Comparison of ENCODE assay signal across 22 cellular contexts in the genomic region with DNA sequence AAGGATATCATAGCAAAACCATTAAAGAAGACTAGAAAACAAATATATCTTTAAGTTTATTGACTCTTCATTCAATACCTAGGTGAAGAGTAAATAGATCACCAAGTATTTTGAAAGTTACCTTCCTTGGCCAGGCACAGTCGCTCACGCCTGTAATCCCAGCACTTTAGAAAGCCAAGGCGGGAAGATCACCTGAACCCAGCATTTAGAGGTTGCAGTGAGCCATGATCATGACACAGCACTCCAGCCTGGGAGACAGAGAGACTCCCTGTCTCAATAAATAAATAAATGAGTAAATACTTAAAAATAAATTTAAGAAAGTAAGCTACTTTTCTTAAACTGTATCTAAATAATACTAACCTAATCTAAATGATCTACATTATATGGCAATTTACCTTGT. TPM values are rescaled to one million over a fixed set of nuclear protein-coding genes. Genes with fewer than 3 reads are reported as not detected.
A peak's percentile ranks its signal among the peaks of the same experiment; 100 is the strongest.
DNase-seq lines count a peak whose midpoint lies in the region; ATAC-seq and TF ChIP-seq lines count a peak whose summit lies in the region.
"Had no signal": no experiment of that assay in that cellular context is flagged by ENCODE, and none has a peak within 500 bp of the region (broad histone marks: within the 10 kb centered on the region; RNA-seq: fewer than 3 reads in every experiment).

No MANE protein-coding gene starts in this region.

- H4K5ac ChIP-seq in mesendoderm (ENCODE audit: low read length) = no peak overlapping the region

- no peak overlapping the region for H3K18ac ChIP-seq in mesendoderm (ENCODE audit: low read length)

- peaks cover 2% of the 10 kb centered on the region for H3K79me1 ChIP-seq in mesendoderm (ENCODE audit: low read length)

- H3K4me3 ChIP-seq in left ventricle myocardium inferior (no peak overlapping the region), mesendoderm (ENCODE audit: low read length) (no peak overlapping the region), upper lobe of left lung (no peak overlapping the region)
- H3K4me3 ChIP-seq: esophagus muscularis mucosa, ovary had no signal

- H4K8ac ChIP-seq in mesendoderm (ENCODE audit: low read depth, low read length) = no peak overlapping the region

- ATAC-seq in upper lobe of left lung (ENCODE audit: low FRiP score in 2 of 2) (no peak), GM21390 (IDR thresholded peaks at IDR 0.05; ENCODE audit: unreplicated experiment) (no peak), GM18907 (IDR thresholded peaks at IDR 0.05; ENCODE audit: unreplicated experiment) (no peak)

- H2BK5ac ChIP-seq in mesendoderm (ENCODE audit: low read length) = no peak overlapping the region

- peaks cover 5% of the 10 kb centered on the region for H3K36me3 ChIP-seq in left ventricle myocardium inferior
- H3K36me3 ChIP-seq in mesendoderm (ENCODE audit: control insufficient read depth, insufficient read depth, low read length) = no peaks in the 10 kb centered on the region
- H3K36me3 ChIP-seq in upper lobe of left lung = peaks cover 0 to 3% (median 0%) of the 10 kb centered on the region in 4 donors
- H3K36me3 ChIP-seq: ovary had no signal

- no peaks in the 10 kb centered on the region for H3K27me3 ChIP-seq in left ventricle myocardium inferior (ENCODE audit: low read depth)
- no peaks in the 10 kb centered on the region for H3K27me3 ChIP-seq in mesendoderm (ENCODE audit: insufficient read depth, low read length, poor library complexity)
- no peaks in the 10 kb centered on the region for H3K27me3 ChIP-seq in upper lobe of left lung
- H3K27me3 ChIP-seq: esophagus muscularis mucosa, ovary had no signal

- DNase-seq in left ventricle myocardium inferior (no peak), cardiac septum (ENCODE audit: low spot score) (no peak), mesendoderm (peak; percentile 13), upper lobe of left lung (no peak)
- no peak for DNase-seq in activated naive CD4-positive, alpha-beta T cell treated with Interleukin-2 at 50 U/mL for 16 hours
- DNase-seq: ACHN; activated naive CD4-positive, alpha-beta T cell; CD8-positive, alpha-beta memory T cell; DND-41; effector CD4-positive, alpha-beta T cell; immature natural killer cell; KG1; naive B cell; NCI-H1048; NCI-H2081; NCI-H510A treated with DMSO at 0.1 percent for 48 hours; ovary; RPMI8226 had no signal

- H3K4ac ChIP-seq in mesendoderm (ENCODE audit: low read depth, low read length) = no peak overlapping the region

- H3K56ac ChIP-seq in mesendoderm (ENCODE audit: low read length) = no peak overlapping the region

- no peaks in the 10 kb centered on the region for H3K9me3 ChIP-seq in left ventricle myocardium inferior (replicated peaks)
- H3K9me3 ChIP-seq in upper lobe of left lung = no peaks in the 10 kb centered on the region
- H3K9me3 ChIP-seq: esophagus muscularis mucosa, ovary had no signal

- H3K4me1 ChIP-seq in left ventricle myocardium inferior (peaks cover 90% of the 10 kb centered on the region), mesendoderm (ENCODE audit: control insufficient read depth, low read depth, low read length) (no peaks in the 10 kb centered on the region), upper lobe of left lung (peaks cover 43 to 79% (median 61%) of the 10 kb centered on the region in 4 donors)

- H3K23ac ChIP-seq in mesendoderm (ENCODE audit: low read length) = no peak overlapping the region

- H3K27ac ChIP-seq in left ventricle myocardium inferior (replicated peaks) (peak overlapping the region; percentile 98), VCaP (peak overlapping the region; percentile 10; the same call in 1 of the 2 replicates), mesendoderm (ENCODE audit: low read depth, low read length) (no peak overlapping the region), upper lobe of left lung (peak overlapping the region in 3 of 4 donors; percentile 54 to 69 (median 59))

- WGBS in mesendoderm (ENCODE audit: extremely low coverage, insufficient coverage, low lambda C conversion rate) = no CpG with 5 or more reads among the region's 3 CpGs
- 83 to 87% methylated on average over 3 of the region's 3 CpGs for WGBS in upper lobe of left lung, 2 donors

- H3K4me2 ChIP-seq in mesendoderm (ENCODE audit: low read length) = no peak overlapping the region

- H2AK5ac ChIP-seq in mesendoderm (ENCODE audit: low read length) = no peak overlapping the region

- no peak overlapping the region for H3K9ac ChIP-seq in mesendoderm (ENCODE audit: low read length)

- no peak for TF ChIP-seq EP300 in upper lobe of left lung (IDR thresholded peaks at IDR 0.05)

- H3K79me2 ChIP-seq in mesendoderm (ENCODE audit: control insufficient read depth, insufficient read depth, low read length) = no peaks in the 10 kb centered on the region

- intact Hi-C loops in left ventricle myocardium inferior (cut with micrococcal nuclease) = no loop called here
- intact Hi-C loops in cardiac septum (cut with DNase I) = no loop called here

- TF ChIP-seq POLR2A in upper lobe of left lung (IDR thresholded peaks at IDR 0.05) = no peak

- TF ChIP-seq CTCF in left ventricle myocardium inferior (IDR thresholded peaks at IDR 0.05; ENCODE audit: borderline replicate concordance) (no peak), VCaP (conservative IDR thresholded peaks at IDR 0.05) (no peak), upper lobe of left lung (IDR thresholded peaks at IDR 0.05) (no peak)

- H2BK120ac ChIP-seq in mesendoderm (ENCODE audit: low read depth, low read length) = no peak overlapping the region

- no peak overlapping the region for H2BK15ac ChIP-seq in mesendoderm (replicated peaks; ENCODE audit: low read depth)

RNA-seq across cellular contexts. Expression of a gene that starts 8.9 kb away (rescaled TPM):
- total RNA-seq in left ventricle myocardium inferior = 22.6 TPM
- total RNA-seq in cardiac septum = 18.1 TPM
- polyA plus RNA-seq in mesendoderm (2013, experiment 1 of 2) = 22.1 TPM
- 23.0 TPM for polyA plus RNA-seq in mesendoderm (2013, experiment 2 of 2)
- 10 to 100 TPM in 2 of 6 donors, 1 to 10 TPM in 4; 7.0 to 18.3 (median 8.9) TPM for total RNA-seq in upper lobe of left lung

RNA-seq across cellular contexts. Expression of a gene that starts 33.3 kb away (rescaled TPM):
- total RNA-seq in left ventricle myocardium inferior (31.1 TPM), cardiac septum (36.6 TPM), upper lobe of left lung (100 to 1,000 TPM in 1 of 6 donors, 10 to 100 TPM in 5; 52.6 to 134 (median 78.6) TPM)
- 13.8 TPM for polyA plus RNA-seq in mesendoderm (2013, experiment 1 of 2)
- 14.7 TPM for polyA plus RNA-seq in mesendoderm (2013, experiment 2 of 2)
